11 cellular contexts compared by ENCODE assay signal in the genomic region with DNA sequence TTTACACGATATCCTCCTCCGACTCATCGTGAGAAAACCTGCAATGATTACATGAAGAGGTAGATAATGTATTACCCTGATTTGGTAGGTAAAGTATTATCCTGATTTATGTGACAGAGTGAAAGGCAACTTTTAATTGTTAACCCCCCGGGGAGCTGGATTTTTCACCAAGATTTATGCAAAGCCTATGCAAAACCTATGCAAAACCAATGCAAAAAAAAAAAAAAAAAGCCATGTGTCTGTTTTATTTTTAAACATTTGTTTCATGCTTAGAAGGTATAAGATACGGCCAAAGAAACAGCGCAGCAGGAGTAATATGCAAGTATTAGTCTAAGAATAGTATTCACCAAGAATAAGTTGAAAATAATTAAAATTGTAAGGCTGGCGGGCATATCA.
DNase-seq lines count a peak whose midpoint lies in the region; ATAC-seq and TF ChIP-seq lines count a peak whose summit lies in the region.
"Had no signal": no experiment of that assay in that cellular context is flagged by ENCODE, and none has a peak within 500 bp of the region (broad histone marks: within the 10 kb centered on the region; RNA-seq: fewer than 3 reads in every experiment).

No MANE protein-coding gene starts in this region.

- peaks cover 0 to 18% (median 0%) of the 10 kb centered on the region in 11 experiments; a peak in 3 of 22 replicates for H4K20me1 ChIP-seq in BLaER1 treated with 17β-estradiol and CSF1 and Interleukin-3, amounts not matched to agents 10 nM and 100 nM

- H3K4me2 ChIP-seq in BLaER1 treated with 17β-estradiol and CSF1 and Interleukin-3, amounts not matched to agents 10 nM and 100 nM: peak overlapping the region; percentile 66 to 86 (median 76)

- TF ChIP-seq CTCF in brain (conservative IDR thresholded peaks at IDR 0.05): no peak

- ATAC-seq in GM18520 (IDR thresholded peaks at IDR 0.05; ENCODE audit: unreplicated experiment): no peak
- no peak for ATAC-seq in HG02938 (IDR thresholded peaks at IDR 0.05; ENCODE audit: unreplicated experiment)

- H3K27me3 ChIP-seq in BLaER1 treated with 17β-estradiol and CSF1 and Interleukin-3, amounts not matched to agents 10 nM and 100 nM: no peaks in the 10 kb centered on the region
- no peaks in the 10 kb centered on the region for H3K27me3 ChIP-seq in mucosa of rectum (ENCODE audit: control insufficient read depth in 2 of 2, insufficient read depth in 2 of 2, low read length in 2 of 2)

- peaks cover 48% of the 10 kb centered on the region for H3K4me1 Mint-ChIP-seq in brain

- peak overlapping the region; percentile 20 to 87 (median 81) for H3K4me3 Mint-ChIP-seq in brain

- H3K4me1 ChIP-seq in BLaER1 treated with 17β-estradiol and CSF1 and Interleukin-3, amounts not matched to agents 10 nM and 100 nM: peaks cover 48 to 100% (median 77%) of the 10 kb centered on the region in 10 experiments
- peaks cover 0 to 2% of the 10 kb centered on the region in 2 donors for H3K4me1 ChIP-seq in mucosa of rectum (ENCODE audit: control insufficient read depth in 2 of 2, insufficient read depth in 2 of 2, low read length in 2 of 2)

- CTCF ChIA-PET in HEK293T (lab: Yijun Ruan, JAX): no interaction called here

- POLR2A ChIA-PET in HEK293T (lab: Yijun Ruan, JAX): no interaction called here

- no peaks in the 10 kb centered on the region for H3K36me3 Mint-ChIP-seq in brain

- no peak for DNase-seq in HEK293T (ENCODE audit: extremely low spot score)
- no peak for DNase-seq in 8988T
- DNase-seq in putamen (ENCODE audit: low spot score): no peak
- DNase-seq: activated CD4-positive, alpha-beta T cell treated with anti-CD3 and anti-CD28 coated beads, Interleukin-2, amount 50 U/mL, for 48 hours; NCI-H2227 treated with DMSO at 0.1 percent for 48 hours had no signal

- H3K36me3 ChIP-seq in BLaER1 treated with 17β-estradiol and CSF1 and Interleukin-3, amounts not matched to agents 10 nM and 100 nM: peaks cover 0 to 62% (median 51%) of the 10 kb centered on the region in 11 experiments; a peak in 19 of 22 replicates
- H3K36me3 ChIP-seq in mucosa of rectum (ENCODE audit: control insufficient read depth in 2 of 2, insufficient read depth in 2 of 2, low read length in 2 of 2): no peaks in the 10 kb centered on the region

- peaks cover 4% of the 10 kb centered on the region for H3K27me3 Mint-ChIP-seq in brain

- H3K27ac ChIP-seq in BLaER1 treated with 17β-estradiol and CSF1 and Interleukin-3, amounts not matched to agents 10 nM and 100 nM: peak overlapping the region; percentile 58 to 87 (median 81); a peak in 21 of 22 replicates
- H3K27ac ChIP-seq in mucosa of rectum (ENCODE audit: low read depth in 2 of 2, low read length in 2 of 2): no peak overlapping the region
- H3K27ac ChIP-seq: C4-2B had no signal

- H3K9me3 Mint-ChIP-seq in brain: peaks cover 0 to 3% (median 0%) of the 10 kb centered on the region in 5 experiments

- peaks cover 0 to 44% (median 23%) of the 10 kb centered on the region in 11 experiments; a peak in 17 of 22 replicates for H3K9me3 ChIP-seq in BLaER1 treated with 17β-estradiol and CSF1 and Interleukin-3, amounts not matched to agents 10 nM and 100 nM (replicated peaks in 1 of 11)
- H3K9me3 ChIP-seq in mucosa of rectum (ENCODE audit: control insufficient read depth in 2 of 2, low read length in 2 of 2): no peaks in the 10 kb centered on the region

- H3K9ac ChIP-seq in BLaER1 treated with 17β-estradiol and CSF1 and Interleukin-3, amounts not matched to agents 10 nM and 100 nM: peak overlapping the region; percentile 60 to 79 (median 72); a peak in 21 of 22 replicates
- no peak overlapping the region for H3K9ac ChIP-seq in mucosa of rectum (ENCODE audit: low read depth in 1 of 2, low read length in 2 of 2)

- H3K4me3 ChIP-seq in BLaER1 treated with 17β-estradiol and CSF1 and Interleukin-3, amounts not matched to agents 10 nM and 100 nM: peak overlapping the region; percentile 30 to 69 (median 52)
- peak overlapping the region; percentile 38 to 56 for H3K4me3 ChIP-seq in mucosa of rectum (ENCODE audit: low read length in 2 of 2)

- peak overlapping the region in 4 of 5 experiments; percentile 36 to 89 (median 45) for H3K27ac Mint-ChIP-seq in brain

TF ChIP-seq in HEK293T, 16 proteins besides CTCF, POLR2A, EP300 and RAD21:
- TF ChIP-seq ZNF384 (IDR thresholded peaks at IDR 0.05): 0 out of 2 replicates have a peak, but pooled peaks have one; percentile 18
- no peak for TF ChIP-seq NFRKB (IDR thresholded peaks at IDR 0.05)

Comparison
In these comparisons a context has a peak if more than half of its experiments do, and no peak if none do; other contexts are left out.
1. H3K27ac ChIP-seq: peak in BLaER1 treated with 17β-estradiol and CSF1 and Interleukin-3, amounts not matched to agents 10 nM and 100 nM (11 of 11); none in mucosa of rectum (0 of 2).
2. H3K9ac ChIP-seq: peak in BLaER1 treated with 17β-estradiol and CSF1 and Interleukin-3, amounts not matched to agents 10 nM and 100 nM (11 of 11); none in mucosa of rectum (0 of 2).